ENCODE assay signal across 14 cellular contexts in genomic region chr7:84912993-84913635, GRCh38.
DNase-seq lines count a peak whose midpoint lies in the region; ATAC-seq and TF ChIP-seq lines count a peak whose summit lies in the region.
"Had no signal": no experiment of that assay in that cellular context is flagged by ENCODE, and none has a peak within 500 bp of the region (broad histone marks: within the 10 kb centered on the region; RNA-seq: fewer than 3 reads in every experiment).

No MANE protein-coding gene starts in this region.

- no peaks in the 10 kb centered on the region for H3K23me2 ChIP-seq in H9 (ENCODE audit: insufficient read length, low read depth, low read length, poor library complexity, severe bottlenecking)

- no peak overlapping the region for H3T11ph ChIP-seq in H9 (ENCODE audit: low read length)

- ATAC-seq in GM19328 (IDR thresholded peaks at IDR 0.05; ENCODE audit: unreplicated experiment): no peak
- ATAC-seq in stimulated activated effector memory CD8-positive, alpha-beta T cell treated with anti-CD3 and anti-CD28 coated beads, Interleukin-12 subunit alpha, Interleukin-12 subunit beta, amount 100 ng/mL, for 72 hours: no peak
- ATAC-seq: activated T-cell treated with anti-CD3 and anti-CD28 coated beads, Interleukin-2, amount 50 U/mL, for 4 hours; upper lobe of right lung had no signal

- no peak overlapping the region for H3K9ac ChIP-seq in H9 (ENCODE audit: extremely low read depth, insufficient read length, low read length)
- peak overlapping the region; percentile 31 for H3K9ac ChIP-seq in adipocyte (ENCODE audit: low read length)
- H3K9ac ChIP-seq in iPS-18a (ENCODE audit: low read length): no peak overlapping the region

- H2BK120ac ChIP-seq in H9 (ENCODE audit: low read depth, low read length, poor library complexity, severe bottlenecking): no peak overlapping the region

- no peaks in the 10 kb centered on the region; a peak in 1 of 5 replicates for H3K9me3 Mint-ChIP-seq in H9
- peaks cover 6% of the 10 kb centered on the region for H3K9me3 Mint-ChIP-seq in stimulated activated effector memory CD8-positive, alpha-beta T cell treated with anti-CD3 and anti-CD28 coated beads, Interleukin-12 subunit alpha, Interleukin-12 subunit beta, amount 100 ng/mL, for 72 hours
- H3K9me3 Mint-ChIP-seq: activated T-cell treated with anti-CD3 and anti-CD28 coated beads, Interleukin-2, amount 50 U/mL, for 4 hours had no signal

- no peak overlapping the region for H4K5ac ChIP-seq in H9 (ENCODE audit: insufficient read length, low read depth, low read length)

- no peak overlapping the region for H2AK5ac ChIP-seq in H9 (ENCODE audit: insufficient read length, low read length)

- H3K27me3 ChIP-seq in H9 (ENCODE audit: insufficient read depth, low read length) (no peaks in the 10 kb centered on the region), adipocyte (replicated peaks; ENCODE audit: control insufficient read depth, insufficient read depth, low read length) (no peaks in the 10 kb centered on the region), iPS-18a (ENCODE audit: control insufficient read depth, insufficient read depth, low read length) (no peaks in the 10 kb centered on the region)
- H3K27me3 ChIP-seq: upper lobe of right lung had no signal

- no peaks in the 10 kb centered on the region for H3K79me1 ChIP-seq in H9 (ENCODE audit: insufficient read depth, low read depth, low read length, poor library complexity, severe bottlenecking)

- H3K18ac ChIP-seq in H9 (ENCODE audit: insufficient read length, low read depth, low read length): peak overlapping the region; percentile 75

- no CpG with 5 or more reads among the region's 5 CpGs for WGBS in H9 (ENCODE audit: extremely low coverage, insufficient read length, low lambda C conversion rate)

- H2BK5ac ChIP-seq in H9 (ENCODE audit: insufficient read length, low read length): no peak overlapping the region

- H2AFZ ChIP-seq in H9 (ENCODE audit: low read length): peak overlapping the region; percentile 2

- H3K4me1 ChIP-seq in H9 (ENCODE audit: insufficient read depth, low read length) (no peaks in the 10 kb centered on the region; the same call in 1 of the 2 replicates), adipocyte (ENCODE audit: control insufficient read depth, insufficient read depth, low read length) (peaks cover 12% of the 10 kb centered on the region), iPS-18a (ENCODE audit: control insufficient read depth, low read depth, low read length) (peaks cover 25% of the 10 kb centered on the region)
- H3K4me1 ChIP-seq: upper lobe of right lung had no signal

- H4K20me1 ChIP-seq in H9 (ENCODE audit: control insufficient read depth, insufficient read depth, insufficient read length): no peaks in the 10 kb centered on the region

- H3K14ac ChIP-seq in H9 (ENCODE audit: insufficient read depth, low read length): no peak overlapping the region

- no peak overlapping the region for H4K8ac ChIP-seq in H9 (replicated peaks; ENCODE audit: insufficient read length, low read depth, low read length)

- H3K4me2 ChIP-seq in H9 (ENCODE audit: insufficient read depth, insufficient read length, low read length): no peak overlapping the region

- H3K27ac Mint-ChIP-seq in H9: peak overlapping the region; percentile 65 to 92 (median 90); a peak in 6 of 7 replicates
- H3K27ac Mint-ChIP-seq in stimulated activated effector memory CD8-positive, alpha-beta T cell treated with anti-CD3 and anti-CD28 coated beads, Interleukin-12 subunit alpha, Interleukin-12 subunit beta, amount 100 ng/mL, for 72 hours: no peak overlapping the region

- H3K9me3 ChIP-seq in H9 (ENCODE audit: control insufficient read depth, low read depth, low read length): no peaks in the 10 kb centered on the region
- no peaks in the 10 kb centered on the region for H3K9me3 ChIP-seq in adipocyte (ENCODE audit: control insufficient read depth, low read length)
- H3K9me3 ChIP-seq in iPS-18a (ENCODE audit: control insufficient read depth, low read depth, low read length): no peaks in the 10 kb centered on the region
- H3K9me3 ChIP-seq: upper lobe of right lung had no signal

- no peak overlapping the region for H4K91ac ChIP-seq in H9 (ENCODE audit: insufficient read length, low read depth, low read length)

- H3K36me3 Mint-ChIP-seq in H9 (ENCODE audit: insufficient read depth in 1 of 3, low read depth in 3 of 3): no peaks in the 10 kb centered on the region
- no peaks in the 10 kb centered on the region for H3K36me3 Mint-ChIP-seq in stimulated activated effector memory CD8-positive, alpha-beta T cell treated with anti-CD3 and anti-CD28 coated beads, Interleukin-12 subunit alpha, Interleukin-12 subunit beta, amount 100 ng/mL, for 72 hours

- H2BK12ac ChIP-seq in H9 (ENCODE audit: insufficient read length, low read depth, low read length): no peak overlapping the region

- H3K36me3 ChIP-seq in adipocyte (ENCODE audit: control insufficient read depth, insufficient read depth, low read length, severe bottlenecking) (no peaks in the 10 kb centered on the region), iPS-18a (ENCODE audit: control insufficient read depth, low read depth, low read length) (no peaks in the 10 kb centered on the region)
- H3K36me3 ChIP-seq: upper lobe of right lung had no signal

- H3K4me1 Mint-ChIP-seq in H9: peaks cover 37 to 47% of the 10 kb centered on the region in 2 experiments
- H3K4me1 Mint-ChIP-seq in stimulated activated effector memory CD8-positive, alpha-beta T cell treated with anti-CD3 and anti-CD28 coated beads, Interleukin-12 subunit alpha, Interleukin-12 subunit beta, amount 100 ng/mL, for 72 hours: no peaks in the 10 kb centered on the region

- H3K4me3 Mint-ChIP-seq in H9: no peak overlapping the region
- H3K4me3 Mint-ChIP-seq in stimulated activated effector memory CD8-positive, alpha-beta T cell treated with anti-CD3 and anti-CD28 coated beads, Interleukin-12 subunit alpha, Interleukin-12 subunit beta, amount 100 ng/mL, for 72 hours: no peak overlapping the region
- H3K4me3 Mint-ChIP-seq: activated T-cell treated with anti-CD3 and anti-CD28 coated beads, Interleukin-2, amount 50 U/mL, for 4 hours had no signal

- H3K79me2 ChIP-seq in H9 (ENCODE audit: insufficient read depth, low read length): no peaks in the 10 kb centered on the region

- no peak overlapping the region for H3K23ac ChIP-seq in H9 (ENCODE audit: insufficient read length, low read depth, low read length)

- no peak overlapping the region for H2BK20ac ChIP-seq in H9 (ENCODE audit: low read depth, low read length, poor library complexity, severe bottlenecking)

- H3K27ac ChIP-seq in H9 (ENCODE audit: insufficient read length, low read depth, low read length): peak overlapping the region; percentile 75
- H3K27ac ChIP-seq in iPS-18a (ENCODE audit: low read length): peak overlapping the region; percentile 18
- H3K27ac ChIP-seq: skin epidermis, upper lobe of right lung had no signal

- no peak overlapping the region for H2BK15ac ChIP-seq in H9 (ENCODE audit: low read depth, low read length)

- H3K27me3 Mint-ChIP-seq in H9 (ENCODE audit: low read depth): no peaks in the 10 kb centered on the region

- no peak overlapping the region for H3K4ac ChIP-seq in H9 (ENCODE audit: low read depth, low read length)

- DNase-seq in A172 (ENCODE audit: low spot score) (peak; percentile 26), H9 (peak; percentile 51), adipocyte (ENCODE audit: low read depth) (peak; percentile 1), NCI-H446 (lab: John Stamatoyannopoulos, UW) (no peak), UCSD-AML1 (lab: John Stamatoyannopoulos, UW; ENCODE audit: unreplicated experiment) (no peak)
- no peak for DNase-seq in stimulated activated effector memory CD8-positive, alpha-beta T cell treated with anti-CD3 and anti-CD28 coated beads, Interleukin-12 subunit alpha, Interleukin-12 subunit beta, amount 100 ng/mL, for 72 hours (ENCODE audit: low spot score in 2 of 2)
- DNase-seq: activated T-cell treated with anti-CD3 and anti-CD28 coated beads, Interleukin-2, amount 50 U/mL, for 4 hours; cerebellar nuclear complex; Kasumi-1; NCI-H1694; upper lobe of right lung had no signal

- no peak overlapping the region for H3K56ac ChIP-seq in H9 (ENCODE audit: insufficient read length, low read depth, low read length)

- no peak for TF ChIP-seq CTCF in H9 (conservative IDR thresholded peaks at IDR 0.05)

- peak overlapping the region; percentile 69 for H3K4me3 ChIP-seq in adipocyte (ENCODE audit: low read length)
- H3K4me3 ChIP-seq in iPS-18a (ENCODE audit: low read length): no peak overlapping the region
- H3K4me3 ChIP-seq: skin epidermis, upper lobe of right lung had no signal

Comparison
In these comparisons a context has a peak if more than half of its experiments do, and no peak if none do; other contexts are left out.
1. DNase-seq: peak in A172 (single experiment), H9 (single experiment) and adipocyte (single experiment); none in stimulated activated effector memory CD8-positive, alpha-beta T cell treated with anti-CD3 and anti-CD28 coated beads, Interleukin-12 subunit alpha, Interleukin-12 subunit beta, amount 100 ng/mL, for 72 hours (0 of 2), NCI-H446 (0 of 2) and UCSD-AML1 (single experiment).